In genomic region chr11:86193297-86194095, GRCh38 we compare ENCODE assay signal across 8 cellular contexts. TPM values are rescaled to one million over a fixed set of nuclear protein-coding genes. Genes with fewer than 3 reads are reported as not detected.
A peak's percentile ranks its signal among the peaks of the same experiment; 100 is the strongest.
DNase-seq lines count a peak whose midpoint lies in the region; ATAC-seq, FAIRE-seq and TF ChIP-seq lines count a peak whose summit lies in the region.

No MANE protein-coding gene starts in this region.

- TF ChIP-seq POLR2A in H1 (IDR thresholded peaks at IDR 0.05; ENCODE audit: control extremely low read depth in 1 of 2, low read depth in 2 of 2, low read length in 2 of 2), result no peak

- no peak overlapping the region for H2AFZ ChIP-seq in H1 (ENCODE audit: low read length)

- H3K9ac ChIP-seq in H1 (replicated peaks in 1 of 4; ENCODE audit: extremely low read depth in 1 of 4, low read depth in 3 of 4, low read length in 3 of 4), result no peak overlapping the region
- H3K9ac ChIP-seq in mesendoderm (ENCODE audit: low read length), result no peak overlapping the region

- H4K5ac ChIP-seq in H1 (ENCODE audit: insufficient read length, low read depth, low read length), result no peak overlapping the region
- H4K5ac ChIP-seq in mesendoderm (ENCODE audit: low read length), result no peak overlapping the region

- no peaks in the 10 kb centered on the region for H3K9me3 Mint-ChIP-seq in CD8-positive, alpha-beta memory T cell

- peak; percentile 94 for FAIRE-seq in H1 (lab: Jason Lieb, UNC)

- WGBS in H1 (ENCODE audit: extremely low coverage in 1 of 2, insufficient coverage in 1 of 2, insufficient read length in 1 of 2, insufficient replicate concordance in 2 of 2, low coverage in 1 of 2, low lambda C conversion rate in 2 of 2, missing lambda C conversion rate in 1 of 2), 2 experiments, result 33% methylated on average over 7 of the region's 7 CpGs; no CpG with 5 or more reads in 1 of the 2 experiments
- no CpG with 5 or more reads among the region's 7 CpGs for WGBS in mesendoderm (ENCODE audit: extremely low coverage, insufficient coverage, low lambda C conversion rate)

- peak; percentile 74 to 81 for TF ChIP-seq RAD21 in H1 (IDR thresholded peaks at IDR 0.05 in 1 of 2, conservative IDR thresholded peaks at IDR 0.05 in 1 of 2; ENCODE audit: low read depth in 2 of 2, low read length in 2 of 2)

- H3K27me3 ChIP-seq in CD8-positive, alpha-beta memory T cell (ENCODE audit: insufficient read depth, low read length, poor library complexity, severe bottlenecking), result no peaks in the 10 kb centered on the region
- H3K27me3 ChIP-seq in H1 (replicated peaks in 1 of 4; ENCODE audit: control insufficient read depth in 3 of 4, extremely low read depth in 1 of 4, insufficient read depth in 3 of 4, low read length in 3 of 4) (no peaks in the 10 kb centered on the region; a peak in 1 of 7 replicates), mesendoderm (ENCODE audit: insufficient read depth, low read length, poor library complexity) (no peaks in the 10 kb centered on the region)

- POLR2A ChIA-PET in CD8-positive, alpha-beta memory T cell (lab: Charles Lee), result interaction anchor here (0.6 to 1.4 kb wide), 7 partner anchors 52 to 339 kb away, joined by 3 to 6 read pairs (median 4); partner anchors contain the start of genes CCDC83 and PICALM
- POLR2A ChIA-PET in H1 (lab: Charles Lee; ENCODE audit: partially characterized antibody), result no interaction called here

- peak in 1 of 2 experiments; percentile 53; a peak in 1 of 3 replicates for TF ChIP-seq EP300 in H1 (IDR thresholded peaks at IDR 0.05; ENCODE audit: borderline replicate concordance in 1 of 2, low read depth in 2 of 2, low read length in 2 of 2)

- H3K56ac ChIP-seq in H1 (replicated peaks; ENCODE audit: insufficient read length, low read depth, low read length) (no peak overlapping the region), mesendoderm (ENCODE audit: low read length) (no peak overlapping the region)

- H3K79me2 ChIP-seq in H1 (ENCODE audit: control insufficient read depth in 1 of 2, insufficient read depth in 2 of 2, low read length in 2 of 2) (no peaks in the 10 kb centered on the region), mesendoderm (ENCODE audit: control insufficient read depth, insufficient read depth, low read length) (no peaks in the 10 kb centered on the region)

- peak; percentile 17 to 81 (median 77) for TF ChIP-seq CTCF in H1 (IDR thresholded peaks at IDR 0.05; ENCODE audit: control extremely low read depth in 1 of 3, insufficient read depth in 1 of 3, low read depth in 1 of 3, low read length in 3 of 3)

- H3K9me3 ChIP-seq in CD8-positive, alpha-beta memory T cell (ENCODE audit: low read length), result no peaks in the 10 kb centered on the region
- H3K9me3 ChIP-seq in H1 (ENCODE audit: insufficient read depth in 2 of 2, low read depth in 1 of 2, low read length in 1 of 2), result no peaks in the 10 kb centered on the region

- CTCF ChIA-PET in CD8-positive, alpha-beta memory T cell (lab: Charles Lee), result interaction anchor here (0.6 to 2.7 kb wide), 50 partner anchors 9 to 598 kb away, joined by 3 to 65 read pairs (median 5); partner anchors contain the start of genes CCDC83, EED and PICALM
- CTCF ChIA-PET in H1 (lab: Charles Lee; ENCODE audit: partially characterized antibody), result interaction anchor here (0.6 to 5.3 kb wide), 43 partner anchors 9 to 730 kb away, joined by 3 to 38 read pairs (median 4); partner anchors contain the start of gene CCDC83

- no peaks in the 10 kb centered on the region for H3K27me3 Mint-ChIP-seq in CD8-positive, alpha-beta memory T cell

- H3K4me1 Mint-ChIP-seq in CD8-positive, alpha-beta memory T cell, result peaks cover 13 to 15% (median 14%) of the 10 kb centered on the region in 3 donors

- no peak overlapping the region for H3K23ac ChIP-seq in H1 (ENCODE audit: insufficient read length)
- H3K23ac ChIP-seq in mesendoderm (ENCODE audit: low read length), result no peak overlapping the region

- peaks cover 12% of the 10 kb centered on the region for H3K4me1 ChIP-seq in CD8-positive, alpha-beta memory T cell (ENCODE audit: insufficient read depth, low read length)
- H3K4me1 ChIP-seq in H1 (replicated peaks in 1 of 4; ENCODE audit: control insufficient read depth in 3 of 4, insufficient read depth in 4 of 4, low read length in 3 of 4) (no peaks in the 10 kb centered on the region), mesendoderm (ENCODE audit: control insufficient read depth, low read depth, low read length) (peaks cover 2% of the 10 kb centered on the region)

- H4K20me1 ChIP-seq in H1 (replicated peaks in 1 of 2; ENCODE audit: control insufficient read depth in 1 of 2, insufficient read depth in 2 of 2, low read length in 2 of 2), result no peaks in the 10 kb centered on the region

- H2BK15ac ChIP-seq in H1 (ENCODE audit: low read length), result no peak overlapping the region
- H2BK15ac ChIP-seq in mesendoderm (replicated peaks; ENCODE audit: low read depth), result peak overlapping the region; percentile 85

- H3K4me3 ChIP-seq in CD8-positive, alpha-beta memory T cell (ENCODE audit: low read length), result peak overlapping the region; percentile 33
- peak overlapping the region in 1 of 4 experiments; percentile 40; a peak in 1 of 8 replicates for H3K4me3 ChIP-seq in H1 (ENCODE audit: extremely low read depth in 1 of 4, insufficient read depth in 2 of 4, low read depth in 3 of 4, low read length in 4 of 4)
- H3K4me3 ChIP-seq in mesendoderm (ENCODE audit: low read length), result no peak overlapping the region

- H3K18ac ChIP-seq in H1 (ENCODE audit: extremely low read depth, low read length) (no peak overlapping the region), mesendoderm (ENCODE audit: low read length) (no peak overlapping the region)

- peak; percentile 31 to 74 (median 63) for DNase-seq in CD8-positive, alpha-beta memory T cell
- DNase-seq in NCI-H69 (lab: John Stamatoyannopoulos, UW) (peak; percentile 98), H1 (ENCODE audit: low read depth in 1 of 2, low spot score in 2 of 2) (peak; percentile 33 to 77), mesendoderm (peak; percentile 93)
- peak; percentile 41 for DNase-seq in activated CD4-positive, alpha-beta T cell treated with anti-CD3 and anti-CD28 coated beads, Interleukin-2, amount 50 U/mL, for 1 hour
- peak; percentile 25 to 39 for DNase-seq in stimulated activated CD8-positive, alpha-beta memory T cell treated with anti-CD3 and anti-CD28 coated beads, Interleukin-4, amount 100 ng/mL, for 1 hour (ENCODE audit: low read depth in 2 of 2, low spot score in 1 of 2)

- H3K4ac ChIP-seq in H1 (replicated peaks; ENCODE audit: insufficient read length, low read depth, low read length) (no peak overlapping the region), mesendoderm (ENCODE audit: low read depth, low read length) (no peak overlapping the region)

- H3K23me2 ChIP-seq in H1 (ENCODE audit: low read depth, low read length), result no peaks in the 10 kb centered on the region

- H3K27ac ChIP-seq in CD8-positive, alpha-beta memory T cell (ENCODE audit: low read depth, low read length), result peak overlapping the region; percentile 38
- H3K27ac ChIP-seq in H1 (ENCODE audit: low read depth, low read length) (no peak overlapping the region), mesendoderm (ENCODE audit: low read depth, low read length) (no peak overlapping the region)

- no peak overlapping the region for H3K14ac ChIP-seq in H1 (ENCODE audit: insufficient read length)

- H4K8ac ChIP-seq in H1 (ENCODE audit: extremely low read depth, insufficient read depth, low read length), result no peak overlapping the region
- no peak overlapping the region for H4K8ac ChIP-seq in mesendoderm (ENCODE audit: low read depth, low read length)

- H3K36me3 Mint-ChIP-seq in CD8-positive, alpha-beta memory T cell, result peaks cover 0 to 4% (median 1%) of the 10 kb centered on the region in 3 donors

- H2BK5ac ChIP-seq in H1 (ENCODE audit: low read depth, low read length) (no peak overlapping the region), mesendoderm (ENCODE audit: low read length) (no peak overlapping the region)

- ATAC-seq in GM19438 (IDR thresholded peaks at IDR 0.05; ENCODE audit: low read depth, unreplicated experiment) (peak; percentile 97), HG03521 (IDR thresholded peaks at IDR 0.05; ENCODE audit: unreplicated experiment) (peak; percentile 96)

- no peaks in the 10 kb centered on the region for H3K79me1 ChIP-seq in H1 (ENCODE audit: low read depth, low read length)
- no peaks in the 10 kb centered on the region for H3K79me1 ChIP-seq in mesendoderm (ENCODE audit: low read length)

- peak overlapping the region; percentile 73 to 94 (median 92) for H3K4me3 Mint-ChIP-seq in CD8-positive, alpha-beta memory T cell

- H2AK5ac ChIP-seq in H1 (ENCODE audit: low read depth, low read length) (no peak overlapping the region), mesendoderm (ENCODE audit: low read length) (no peak overlapping the region)

- H3K27ac Mint-ChIP-seq in CD8-positive, alpha-beta memory T cell, result peak overlapping the region; percentile 29 to 91 (median 84)

- no peak overlapping the region for H4K91ac ChIP-seq in H1 (replicated peaks; ENCODE audit: insufficient read length, low read length)

- H3K4me2 ChIP-seq in H1 (ENCODE audit: insufficient read depth in 1 of 2, low read depth in 2 of 2, low read length in 2 of 2) (0 out of 4 replicates have a peak overlapping the region, but pooled peaks of 1 of the 2 experiments have one; percentile 7), mesendoderm (ENCODE audit: low read length) (no peak overlapping the region)

- no peaks in the 10 kb centered on the region for H3K36me3 ChIP-seq in CD8-positive, alpha-beta memory T cell (ENCODE audit: insufficient read depth, low read length)
- H3K36me3 ChIP-seq in H1 (ENCODE audit: control insufficient read depth in 2 of 4, insufficient read depth in 4 of 4, low read length in 3 of 4) (no peaks in the 10 kb centered on the region), mesendoderm (ENCODE audit: control insufficient read depth, insufficient read depth, low read length) (no peaks in the 10 kb centered on the region)

- H2BK20ac ChIP-seq in H1 (ENCODE audit: low read length), result no peak overlapping the region

- H2BK12ac ChIP-seq in H1 (ENCODE audit: low read depth, low read length), result no peak overlapping the region

- H2BK120ac ChIP-seq in H1 (replicated peaks; ENCODE audit: low read depth, low read length), result no peak overlapping the region
- no peak overlapping the region for H2BK120ac ChIP-seq in mesendoderm (ENCODE audit: low read depth, low read length)

RNA-seq across cellular contexts. Expression of gene EED, which starts 51.1 kb away (rescaled TPM):
- 100 to 1,000 TPM; 188 to 190 TPM for total RNA-seq in CD8-positive, alpha-beta memory T cell
- 23.6 TPM for polyA plus RNA-seq in CD8-positive, alpha-beta memory T cell
- total RNA-seq in H1 (2021; fragmentation: NEBNext Ultra II Directional; extraction: Animal tissue kit (Norgen Biotek cat#: 25700)), result 26.8 and 26.9 TPM in 2 replicates
- polyA plus RNA-seq in H1 (2011; rRNA removed), result 7.0 and 12.6 TPM in 2 replicates
- 15.5 TPM for polyA plus RNA-seq in H1 (2011; cell fraction: cytosol; rRNA removed)
- 5.0 TPM for polyA plus RNA-seq in H1 (2011; cell fraction: nucleus; rRNA removed)
- polyA plus RNA-seq in H1 (2012, experiment 1 of 2), result 27.0 to 42.0 TPM (median 28.6 TPM) in 4 replicates
- polyA plus RNA-seq in H1 (2012, experiment 2 of 2), result 5.9 TPM
- polyA plus RNA-seq in H1 (2013, experiment 1 of 2), result 12.8 TPM
- polyA plus RNA-seq in H1 (2013, experiment 2 of 2), result 13.5 TPM
- polyA minus RNA-seq in H1 (2011; rRNA and poly(A)+ RNA removed), result 11.4 and 15.4 TPM in 2 replicates
- 10.7 TPM for polyA minus RNA-seq in H1 (2011; cell fraction: cytosol; rRNA and poly(A)+ RNA removed)
- 26.1 TPM for polyA minus RNA-seq in H1 (2011; cell fraction: nucleus; rRNA and poly(A)+ RNA removed)
- 17.4 TPM for polyA plus RNA-seq in mesendoderm (2013, experiment 1 of 2)
- polyA plus RNA-seq in mesendoderm (2013, experiment 2 of 2), result 17.2 TPM

Comparison
In these comparisons a context has a peak if more than half of its experiments do, and no peak if none do; other contexts are left out.
1. DNase-seq: peak in every context shown above with its lines; median percentile 98 in NCI-H69; 93 in mesendoderm; 63 in CD8-positive, alpha-beta memory T cell; 55 in H1; 41 in activated CD4-positive, alpha-beta T cell treated with anti-CD3 and anti-CD28 coated beads, Interleukin-2, amount 50 U/mL, for 1 hour; 32 in stimulated activated CD8-positive, alpha-beta memory T cell treated with anti-CD3 and anti-CD28 coated beads, Interleukin-4, amount 100 ng/mL, for 1 hour.